ENCODE assay signal across 26 cellular contexts in genomic region chr4:10343656-10344055, GRCh38.
"Had no signal": no experiment of that assay in that cellular context is flagged by ENCODE, and none has a peak within 500 bp of the region (broad histone marks: within the 10 kb centered on the region; RNA-seq: fewer than 3 reads in every experiment).

No MANE protein-coding gene starts in this region.

- H3K4me1 Mint-ChIP-seq: immature natural killer cell; mesothelial cell of epicardium; neural progenitor cell; stimulated activated effector memory CD8-positive, alpha-beta T cell treated with anti-CD3 and anti-CD28 coated beads, Interleukin-12 subunit alpha, Interleukin-12 subunit beta, amount 100 ng/mL, for 72 hours had no signal

- H3K9me3 Mint-ChIP-seq: dendritic cell treated with granulocyte-macrophage colony-stimulating factor and Interleukin-4, amounts not matched to agents 40 ng/mL and 50 ng/mL, for 4 days; immature natural killer cell; nephron; neural progenitor cell; stimulated activated effector memory CD8-positive, alpha-beta T cell treated with anti-CD3 and anti-CD28 coated beads, Interleukin-12 subunit alpha, Interleukin-12 subunit beta, amount 100 ng/mL, for 72 hours had no signal

- H3K27ac Mint-ChIP-seq: dendritic cell treated with granulocyte-macrophage colony-stimulating factor and Interleukin-4, amounts not matched to agents 40 ng/mL and 50 ng/mL, for 4 days; immature natural killer cell; mesothelial cell of epicardium; naive thymus-derived CD4-positive, alpha-beta T cell; nephron; neural progenitor cell; stimulated activated effector memory CD8-positive, alpha-beta T cell treated with anti-CD3 and anti-CD28 coated beads, Interleukin-12 subunit alpha, Interleukin-12 subunit beta, amount 100 ng/mL, for 72 hours had no signal

- H3K36me3 ChIP-seq: colonic mucosa, esophagus squamous epithelium, neural progenitor cell, prostate gland, right atrium auricular region, stomach, tibial artery, upper lobe of left lung had no signal

- H3K9ac ChIP-seq: neural progenitor cell had no signal

- H3K27me3 ChIP-seq: colonic mucosa, esophagus squamous epithelium, neural progenitor cell, right atrium auricular region, stomach, tibial artery, upper lobe of left lung had no signal

- H3K27ac ChIP-seq: colonic mucosa, esophagus squamous epithelium, neural progenitor cell, prostate gland, right atrium auricular region, stomach, tibial artery, upper lobe of left lung had no signal

- H3K4me1 ChIP-seq: colonic mucosa, esophagus squamous epithelium, neural progenitor cell, prostate gland, right atrium auricular region, stomach, tibial artery had no signal

- H3K4me3 ChIP-seq: colonic mucosa, esophagus squamous epithelium, lung, mucosa of descending colon, neural progenitor cell, prostate gland, right atrium auricular region, stomach, tibial artery, upper lobe of left lung had no signal

- ATAC-seq: left lobe of liver; mucosa of descending colon; naive thymus-derived CD4-positive, alpha-beta T cell; sciatic nerve; stimulated activated effector memory CD8-positive, alpha-beta T cell treated with anti-CD3 and anti-CD28 coated beads, Interleukin-12 subunit alpha, Interleukin-12 subunit beta, amount 100 ng/mL, for 72 hours had no signal

- H3K4me3 Mint-ChIP-seq: dendritic cell treated with granulocyte-macrophage colony-stimulating factor and Interleukin-4, amounts not matched to agents 40 ng/mL and 50 ng/mL, for 4 days; immature natural killer cell; mesothelial cell of epicardium; naive thymus-derived CD4-positive, alpha-beta T cell; nephron; neural progenitor cell; stimulated activated effector memory CD8-positive, alpha-beta T cell treated with anti-CD3 and anti-CD28 coated beads, Interleukin-12 subunit alpha, Interleukin-12 subunit beta, amount 100 ng/mL, for 72 hours had no signal

- DNase-seq: colonic mucosa; effector memory CD4-positive, alpha-beta T cell; erythroblast; esophagus squamous epithelium; hypothalamus; immature natural killer cell; islet precursor cell; mesenchymal stem cell; mucosa of descending colon; naive thymus-derived CD4-positive, alpha-beta T cell; stimulated activated CD4-positive, alpha-beta T cell treated with anti-CD3 and anti-CD28 coated beads, Interleukin-2, amount 100 ng/mL, for 24 hours; stimulated activated CD4-positive, alpha-beta T cell treated with anti-CD3 and anti-CD28 coated beads, Interleukin-4, amount 100 ng/mL, for 24 hours; stimulated activated naive CD4-positive, alpha-beta T cell treated with Interleukin-2 at 50 U/mL for 16 hours; stomach; tibial artery; upper lobe of left lung had no signal

- H3K36me3 Mint-ChIP-seq: immature natural killer cell; mesothelial cell of epicardium; naive thymus-derived CD4-positive, alpha-beta T cell; neural progenitor cell; stimulated activated effector memory CD8-positive, alpha-beta T cell treated with anti-CD3 and anti-CD28 coated beads, Interleukin-12 subunit alpha, Interleukin-12 subunit beta, amount 100 ng/mL, for 72 hours had no signal

- H3K9me3 ChIP-seq: colonic mucosa, esophagus squamous epithelium, mucosa of descending colon, prostate gland, right atrium auricular region, stomach, tibial artery, upper lobe of left lung had no signal

- H2AFZ ChIP-seq: neural progenitor cell had no signal

- H3K4me2 ChIP-seq: neural progenitor cell had no signal
